Comparison of ENCODE assay signal across 4 cellular contexts in the genomic region with DNA sequence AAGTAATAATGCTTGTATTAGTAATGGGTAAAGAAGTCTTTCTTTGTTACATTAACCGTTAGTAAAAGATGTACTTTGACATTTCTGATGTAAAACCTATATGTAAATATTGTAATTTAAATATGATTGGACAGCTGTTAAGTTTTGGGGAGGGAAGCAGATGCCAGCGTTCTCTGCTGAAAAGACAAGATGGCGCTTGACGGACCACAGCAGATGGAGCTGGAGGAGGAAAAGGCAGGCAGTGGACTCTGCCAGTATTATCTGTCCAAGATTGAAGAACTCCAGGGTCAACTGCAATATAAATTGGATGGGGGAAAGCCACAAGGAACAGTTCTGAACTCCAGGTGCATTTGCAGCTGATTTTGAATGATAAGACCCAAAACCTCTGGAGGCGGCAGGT.
"Had no signal": no experiment of that assay in that cellular context is flagged by ENCODE, and none has a peak within 500 bp of the region (broad histone marks: within the 10 kb centered on the region; RNA-seq: fewer than 3 reads in every experiment).

No MANE protein-coding gene starts in this region.

- H3K27ac Mint-ChIP-seq: GM23338, HFFc6 had no signal

- H3K4me3 Mint-ChIP-seq: GM23338, HFFc6, IgD-negative memory B cell had no signal

- H3K9me3 Mint-ChIP-seq: GM23338, HFFc6, IgD-negative memory B cell had no signal

- H3K27me3 Mint-ChIP-seq: IgD-negative memory B cell had no signal

- DNase-seq: HFFc6, KBM-7 had no signal
